In the genomic region with DNA sequence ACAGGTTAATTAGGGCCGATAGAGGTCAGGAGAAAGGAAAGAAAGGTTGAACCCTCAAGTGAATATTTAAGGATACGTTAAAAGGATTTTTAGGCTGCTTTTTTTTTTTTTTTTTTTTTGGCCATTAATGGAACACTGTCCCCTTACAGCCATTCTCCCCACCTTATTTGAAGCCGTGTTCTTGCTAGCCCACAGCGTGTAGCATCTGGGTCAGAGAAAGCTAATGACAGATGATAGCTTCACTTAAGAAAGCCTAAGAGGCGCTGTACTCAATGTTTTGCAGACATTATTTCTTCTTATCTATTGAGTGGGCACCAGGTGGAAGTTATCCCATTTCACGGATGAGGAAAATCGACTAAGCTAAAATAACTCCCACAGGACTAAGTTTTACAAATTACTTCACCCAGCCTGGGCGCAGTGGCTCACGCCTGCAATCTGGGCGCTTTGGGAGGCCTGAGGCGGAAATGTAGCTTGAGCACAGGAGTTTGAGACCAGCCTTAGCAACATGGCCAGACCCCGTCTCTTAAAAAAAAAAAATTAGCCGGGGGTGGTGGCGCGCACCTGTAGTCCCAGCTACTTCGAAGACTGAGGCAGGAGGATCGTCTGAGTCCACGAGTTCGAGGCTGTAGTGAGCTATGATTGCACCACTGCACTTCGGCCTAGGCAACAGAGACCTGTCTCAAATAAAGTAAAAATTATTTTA, we compare ENCODE assay signal across 8 cellular contexts.
A peak's percentile ranks its signal among the peaks of the same experiment; 100 is the strongest.
DNase-seq lines count a peak whose midpoint lies in the region; ATAC-seq and TF ChIP-seq lines count a peak whose summit lies in the region.

No MANE protein-coding gene starts in this region.

- peaks cover 33% of the 10 kb centered on the region for H3K79me2 ChIP-seq in DND-41 (ENCODE audit: insufficient read depth, low read length)

- H3K36me3 ChIP-seq in DND-41 (ENCODE audit: insufficient read depth, low read length) (peaks cover 17% of the 10 kb centered on the region), duodenal mucosa (ENCODE audit: control insufficient read depth in 1 of 2, insufficient read depth in 2 of 2, low read length in 2 of 2) (peaks cover 4 to 7% of the 10 kb centered on the region in 2 donors), neutrophil (peaks cover 8% of the 10 kb centered on the region)

- H3K27me3 ChIP-seq in DND-41 (ENCODE audit: insufficient read depth, low read length, poor library complexity) (no peaks in the 10 kb centered on the region), duodenal mucosa (ENCODE audit: control insufficient read depth in 1 of 2, insufficient read depth in 2 of 2, low read length in 2 of 2) (no peaks in the 10 kb centered on the region), neutrophil (no peaks in the 10 kb centered on the region)

- no peak for ATAC-seq in DND-41 (ENCODE audit: insufficient read depth, low read depth)
- ATAC-seq in GM21447 (IDR thresholded peaks at IDR 0.05; ENCODE audit: unreplicated experiment), result no peak
- ATAC-seq in HG03469 (IDR thresholded peaks at IDR 0.05; ENCODE audit: unreplicated experiment), result no peak

- H3K4me2 ChIP-seq in DND-41 (ENCODE audit: insufficient read depth, low read length), result peak overlapping the region; percentile 73

- no peaks in the 10 kb centered on the region for H4K20me1 ChIP-seq in DND-41 (ENCODE audit: insufficient read depth, low read length)

- peaks cover 37% of the 10 kb centered on the region for H3K4me1 ChIP-seq in DND-41 (ENCODE audit: insufficient read depth, low read length)
- peaks cover 11 to 17% of the 10 kb centered on the region in 2 donors for H3K4me1 ChIP-seq in duodenal mucosa (ENCODE audit: control insufficient read depth in 1 of 2, insufficient read depth in 2 of 2, low read length in 2 of 2)
- H3K4me1 ChIP-seq in neutrophil (ENCODE audit: control insufficient read depth in 1 of 2, insufficient read depth in 1 of 2, low read depth in 1 of 2, low read length in 1 of 2), result peaks cover 24 to 32% of the 10 kb centered on the region in 2 experiments

- peak overlapping the region; percentile 75 for H3K9ac ChIP-seq in DND-41 (ENCODE audit: low read depth, low read length)
- peak overlapping the region; percentile 94 to 96 for H3K9ac ChIP-seq in duodenal mucosa (ENCODE audit: low read depth in 1 of 2, low read length in 2 of 2)

- no peak for DNase-seq in DND-41
- DNase-seq in NCI-H2171 (lab: John Stamatoyannopoulos, UW), result peak; percentile 20
- DNase-seq in HuH-7.5 (ENCODE audit: low spot score), result no peak
- no peak for DNase-seq in activated CD4-positive, alpha-beta T cell treated with anti-CD3 and anti-CD28 coated beads for 4 hours

- TF ChIP-seq CTCF in DND-41 (IDR thresholded peaks at IDR 0.05; ENCODE audit: borderline replicate concordance, extremely low read depth, low read length, poor library complexity, severe bottlenecking), result no peak
- TF ChIP-seq CTCF in neutrophil (IDR thresholded peaks at IDR 0.05), result no peak

- H3K9me3 ChIP-seq in DND-41 (ENCODE audit: insufficient read depth, low read length, severe bottlenecking), result no peaks in the 10 kb centered on the region
- H3K9me3 ChIP-seq in duodenal mucosa (ENCODE audit: control insufficient read depth in 1 of 2, low read length in 2 of 2), result no peaks in the 10 kb centered on the region
- no peaks in the 10 kb centered on the region for H3K9me3 ChIP-seq in neutrophil

- H3K4me3 ChIP-seq in DND-41 (ENCODE audit: low read depth in 1 of 2, low read length in 2 of 2), result peak overlapping the region; percentile 74 to 85; a peak in 3 of 4 replicates
- peak overlapping the region; percentile 93 to 96 for H3K4me3 ChIP-seq in duodenal mucosa (ENCODE audit: low read depth in 1 of 2, low read length in 2 of 2)
- peak overlapping the region; percentile 87 to 91 for H3K4me3 ChIP-seq in neutrophil (ENCODE audit: low read depth in 1 of 2, low read length in 1 of 2)

- peak overlapping the region; percentile 98 for H2AFZ ChIP-seq in DND-41 (ENCODE audit: low read depth, low read length)

- H3K27ac ChIP-seq in DND-41 (ENCODE audit: low read length) (peak overlapping the region; percentile 82), duodenal mucosa (ENCODE audit: low read depth, low read length) (peak overlapping the region; percentile 90), neutrophil (peak overlapping the region; percentile 100)
